ENCODE assay signal across 19 cellular contexts in the genomic region with DNA sequence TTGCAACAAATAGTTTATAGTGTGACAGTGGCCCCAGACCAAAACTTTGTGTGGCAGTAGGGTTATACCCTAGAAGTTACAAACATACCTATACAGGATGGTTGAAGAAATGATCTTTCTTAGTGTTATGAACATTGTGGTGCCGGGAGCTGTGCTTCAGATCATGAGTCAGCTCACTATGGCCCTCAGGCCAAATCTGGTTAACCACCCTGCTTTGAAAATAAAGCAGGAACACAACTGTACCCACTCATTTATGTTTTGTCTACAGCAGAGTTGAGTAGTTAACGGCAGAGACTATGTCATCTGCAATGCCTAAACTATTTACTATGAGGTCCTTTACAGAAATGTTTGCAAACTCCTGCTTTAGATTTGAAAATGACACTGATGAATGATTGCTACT. TPM values are rescaled to one million over a fixed set of nuclear protein-coding genes. Genes with fewer than 3 reads are reported as not detected.
A peak's percentile ranks its signal among the peaks of the same experiment; 100 is the strongest.
DNase-seq lines count a peak whose midpoint lies in the region; ATAC-seq, FAIRE-seq and TF ChIP-seq lines count a peak whose summit lies in the region.
"Had no signal": no experiment of that assay in that cellular context is flagged by ENCODE, and none has a peak within 500 bp of the region (broad histone marks: within the 10 kb centered on the region; RNA-seq: fewer than 3 reads in every experiment).

No MANE protein-coding gene starts in this region.

- H3K4me3 Mint-ChIP-seq in activated naive CD8-positive, alpha-beta T cell treated with anti-CD3 and anti-CD28 coated beads for 36 hours: no peak overlapping the region
- H3K4me3 Mint-ChIP-seq: activated CD4-positive, alpha-beta memory T cell treated with anti-CD3 and anti-CD28 coated beads, Interleukin-2, amount 10 ng/mL, durations not matched to agents 7 days and 5 days; stimulated activated naive CD8-positive, alpha-beta T cell treated with anti-CD3 and anti-CD28 coated beads, Interleukin-15, Interleukin-2, amounts not matched to agents 100 ng/mL and 50 ng/mL, for 24 hours had no signal

- in situ Hi-C loops in mammary epithelial cell (cut with MboI; ENCODE audit: low sequenced_read_pairs in 2 of 2): no loop called here

- ATAC-seq in HG03432 (IDR thresholded peaks at IDR 0.05; ENCODE audit: unreplicated experiment) (no peak), mucosa of descending colon (no peak)
- ATAC-seq: body of pancreas had no signal

- H3K9me3 ChIP-seq in mammary epithelial cell (replicated peaks; ENCODE audit: insufficient read depth, low read length) (no peaks in the 10 kb centered on the region), keratinocyte (ENCODE audit: control insufficient read depth, low read depth, low read length) (no peaks in the 10 kb centered on the region), mucosa of descending colon (no peaks in the 10 kb centered on the region)
- H3K9me3 ChIP-seq: body of pancreas, ovary, SK-N-SH had no signal

- H3K4me1 ChIP-seq in mammary epithelial cell (ENCODE audit: insufficient read depth, low read length) (peaks cover 6% of the 10 kb centered on the region), keratinocyte (ENCODE audit: control insufficient read depth, extremely low read depth, insufficient read depth, low read length) (peaks cover 6% of the 10 kb centered on the region), mucosa of descending colon (ENCODE audit: low read depth) (no peaks in the 10 kb centered on the region)

- H3K9me3 Mint-ChIP-seq in activated naive CD8-positive, alpha-beta T cell treated with anti-CD3 and anti-CD28 coated beads for 36 hours: no peaks in the 10 kb centered on the region
- H3K9me3 Mint-ChIP-seq: activated CD4-positive, alpha-beta memory T cell treated with anti-CD3 and anti-CD28 coated beads, Interleukin-2, amount 10 ng/mL, durations not matched to agents 7 days and 5 days; stimulated activated naive CD8-positive, alpha-beta T cell treated with anti-CD3 and anti-CD28 coated beads, Interleukin-15, Interleukin-2, amounts not matched to agents 100 ng/mL and 50 ng/mL, for 24 hours had no signal

- no TSS peak for BruUV-seq in mammary epithelial cell (replicated peaks; lab: Mats Ljungman, UMichigan)

- H3K4me2 ChIP-seq in mammary epithelial cell (ENCODE audit: insufficient read depth, low read depth, low read length): no peak overlapping the region
- H3K4me2 ChIP-seq in keratinocyte (ENCODE audit: control insufficient read depth, extremely low read depth, insufficient read depth, low read depth, low read length): peak overlapping the region; percentile 6
- H3K4me2 ChIP-seq: SK-N-SH had no signal

- no peak overlapping the region for H3K4me3 ChIP-seq in mammary epithelial cell (replicated peaks in 1 of 3; ENCODE audit: insufficient read depth in 1 of 3, low read depth in 2 of 3, low read length in 3 of 3)
- no peak overlapping the region for H3K4me3 ChIP-seq in keratinocyte (ENCODE audit: control insufficient read depth in 2 of 3, extremely low read depth in 1 of 3, insufficient read depth in 2 of 3, low read depth in 1 of 3, low read length in 3 of 3)
- no peak overlapping the region for H3K4me3 ChIP-seq in mucosa of descending colon
- H3K4me3 ChIP-seq: body of pancreas, ovary had no signal

- no peaks in the 10 kb centered on the region for H3K36me3 Mint-ChIP-seq in activated naive CD8-positive, alpha-beta T cell treated with anti-CD3 and anti-CD28 coated beads for 36 hours

- H3K27ac Mint-ChIP-seq in activated naive CD8-positive, alpha-beta T cell treated with anti-CD3 and anti-CD28 coated beads for 36 hours: no peak overlapping the region
- H3K27ac Mint-ChIP-seq: activated CD4-positive, alpha-beta memory T cell treated with anti-CD3 and anti-CD28 coated beads, Interleukin-2, amount 10 ng/mL, durations not matched to agents 7 days and 5 days; stimulated activated naive CD8-positive, alpha-beta T cell treated with anti-CD3 and anti-CD28 coated beads, Interleukin-15, Interleukin-2, amounts not matched to agents 100 ng/mL and 50 ng/mL, for 24 hours had no signal

- no peaks in the 10 kb centered on the region for H3K27me3 ChIP-seq in mammary epithelial cell (ENCODE audit: insufficient read depth, low read length)
- H3K27me3 ChIP-seq in keratinocyte (ENCODE audit: control insufficient read depth, extremely low read depth, insufficient read depth, low read length): no peaks in the 10 kb centered on the region
- H3K27me3 ChIP-seq: body of pancreas, ovary had no signal

- H3K79me2 ChIP-seq in mammary epithelial cell (ENCODE audit: insufficient read depth, low read length) (no peaks in the 10 kb centered on the region), keratinocyte (ENCODE audit: control insufficient read depth, insufficient read depth, low read length) (no peaks in the 10 kb centered on the region)

- H3K27ac ChIP-seq in mammary epithelial cell (ENCODE audit: insufficient read depth, low read depth, low read length) (no peak overlapping the region), keratinocyte (ENCODE audit: control insufficient read depth, insufficient read depth, low read length) (no peak overlapping the region)
- H3K27ac ChIP-seq: body of pancreas had no signal

- TF ChIP-seq CTCF in mammary epithelial cell (conservative IDR thresholded peaks at IDR 0.05 in 1 of 2, IDR thresholded peaks at IDR 0.05 in 1 of 2; ENCODE audit: extremely low read depth in 1 of 2, insufficient read depth in 1 of 2, low read depth in 1 of 2, low read length in 2 of 2) (no peak), keratinocyte (optimal IDR thresholded peaks at IDR 0.05 in 1 of 3, IDR thresholded peaks at IDR 0.05 in 1 of 3, conservative IDR thresholded peaks at IDR 0.05 in 1 of 3; ENCODE audit: extremely low read depth in 1 of 3, insufficient read depth in 2 of 3, low read length in 3 of 3) (no peak), mucosa of descending colon (IDR thresholded peaks at IDR 0.05) (no peak)

- H4K20me1 ChIP-seq in mammary epithelial cell (ENCODE audit: insufficient read depth, low read length) (no peaks in the 10 kb centered on the region), keratinocyte (ENCODE audit: control insufficient read depth, extremely low read depth, insufficient read depth, low read length) (no peaks in the 10 kb centered on the region)

- peak; percentile 85 for DNase-seq in Daoy (ENCODE audit: low read depth)
- peak; percentile 16 for DNase-seq in OCI-M1 (lab: John Stamatoyannopoulos, UW)
- peak; percentile 87 for DNase-seq in mammary epithelial cell
- no peak for DNase-seq in keratinocyte (ENCODE audit: low read depth, low spot score)
- DNase-seq in activated CD8-positive, alpha-beta memory T cell treated with anti-CD3 and anti-CD28 coated beads, Interleukin-2, amount 50 U/mL, for 4 hours: no peak
- DNase-seq in mucosa of descending colon: no peak
- DNase-seq in activated naive CD8-positive, alpha-beta T cell treated with anti-CD3 and anti-CD28 coated beads for 36 hours: no peak
- DNase-seq: activated CD4-positive, alpha-beta memory T cell treated with anti-CD3 and anti-CD28 coated beads, Interleukin-2, amount 10 ng/mL, durations not matched to agents 7 days and 5 days; body of pancreas; effector CD8-positive, alpha-beta T cell; midbrain; NCI-H1092 treated with DMSO at 0.1 percent for 48 hours; NCI-H2171 treated with DMSO at 0.1 percent for 48 hours; ovary; SK-N-SH; stimulated activated CD4-positive, alpha-beta T cell treated with anti-CD3 and anti-CD28 coated beads, Interleukin-12 subunit alpha, Interleukin-12 subunit beta, amount 100 ng/mL, for 4 hours had no signal

- dilution Hi-C loops in mammary epithelial cell (cut with HindIII; ENCODE audit: low sequenced_read_pairs): no loop called here
- dilution Hi-C loops in keratinocyte (cut with MboI; ENCODE audit: extremely low pct_ligation_motif_present, low sequenced_read_pairs): no loop called here

- H3K9me1 ChIP-seq in keratinocyte (ENCODE audit: control insufficient read depth, extremely low read depth, insufficient read depth, low read length): no peaks in the 10 kb centered on the region

- WGBS in mammary epithelial cell (ENCODE audit: low coverage, missing lambda C conversion rate): 0% methylated on average over 2 of the region's 2 CpGs

- H3K4me1 Mint-ChIP-seq in activated naive CD8-positive, alpha-beta T cell treated with anti-CD3 and anti-CD28 coated beads for 36 hours: no peaks in the 10 kb centered on the region
- H3K4me1 Mint-ChIP-seq: activated CD4-positive, alpha-beta memory T cell treated with anti-CD3 and anti-CD28 coated beads, Interleukin-2, amount 10 ng/mL, durations not matched to agents 7 days and 5 days had no signal

- H3K27me3 Mint-ChIP-seq in activated naive CD8-positive, alpha-beta T cell treated with anti-CD3 and anti-CD28 coated beads for 36 hours: no peaks in the 10 kb centered on the region
- H3K27me3 Mint-ChIP-seq: activated CD4-positive, alpha-beta memory T cell treated with anti-CD3 and anti-CD28 coated beads, Interleukin-2, amount 10 ng/mL, durations not matched to agents 7 days and 5 days; stimulated activated naive CD8-positive, alpha-beta T cell treated with anti-CD3 and anti-CD28 coated beads, Interleukin-15, Interleukin-2, amounts not matched to agents 100 ng/mL and 50 ng/mL, for 24 hours had no signal

- intact Hi-C loops in mammary epithelial cell (cut with micrococcal nuclease) (no loop called here), mucosa of descending colon (cut with DNase I, micrococcal nuclease) (no loop called here)

- CTCF ChIA-PET in mammary epithelial cell (lab: Charles Lee; ENCODE audit: low non-redundant PET): interaction anchor here (0.6 kb wide), 1 partner anchor 285 kb away, joined by 3 read pairs; no protein-coding TSS in a partner anchor

- H3K36me3 ChIP-seq in mammary epithelial cell (ENCODE audit: insufficient read depth, low read length) (no peaks in the 10 kb centered on the region), keratinocyte (ENCODE audit: control insufficient read depth in 2 of 2, extremely low read depth in 1 of 2, insufficient read depth in 2 of 2, low read length in 2 of 2) (no peaks in the 10 kb centered on the region), mucosa of descending colon (ENCODE audit: low read depth) (no peaks in the 10 kb centered on the region)
- H3K36me3 ChIP-seq: ovary had no signal

- FAIRE-seq in keratinocyte (lab: Jason Lieb, UNC): peak; percentile 90
- FAIRE-seq: H1 had no signal

- H3K9ac ChIP-seq in mammary epithelial cell (ENCODE audit: insufficient read depth, low read length): no peak overlapping the region
- no peak overlapping the region for H3K9ac ChIP-seq in keratinocyte (ENCODE audit: control insufficient read depth, extremely low read depth, insufficient read depth, low read length)
- H3K9ac ChIP-seq: SK-N-SH had no signal

- H2AFZ ChIP-seq in mammary epithelial cell (ENCODE audit: low read depth, low read length) (no peak overlapping the region), keratinocyte (ENCODE audit: control insufficient read depth, low read length) (no peak overlapping the region)

RNA-seq across cellular contexts. Expression of gene AKAP7, which starts 24.3 kb away (rescaled TPM):
- 7.2 and 7.5 TPM in 2 replicates for total RNA-seq in Daoy (2014; rRNA removed; shearing (Covaris generic))
- total RNA-seq in mammary epithelial cell (1 to 10 TPM; 4.0 to 6.0 TPM), mucosa of descending colon (10 to 100 TPM; 13.0 to 21.9 (median 15.3) TPM)
- polyA plus RNA-seq in mammary epithelial cell (0.99 TPM), keratinocyte (0.67 to 1.7 TPM (median 1.0 TPM) in 3 replicates)
- polyA minus RNA-seq in mammary epithelial cell (1.0 TPM), keratinocyte (0.96 to 2.4 TPM in 2 of 3 replicates, not detected in the other)
- 2.6 TPM for polyA plus RNA-seq in keratinocyte (2011; ENCODE audit: low read depth)
- 0.73 and 1.4 TPM in 2 replicates for polyA plus RNA-seq in keratinocyte (2011; cell fraction: cytosol; rRNA removed)
- polyA plus RNA-seq in keratinocyte (2011; cell fraction: nucleus; rRNA removed): 0.69 and 0.84 TPM in 2 replicates
- polyA plus RNA-seq in keratinocyte (2012; ENCODE audit: low replicate concordance): 0.27 and 1.4 TPM in 2 replicates
- 4.4 TPM for polyA minus RNA-seq in keratinocyte (2011; cell fraction: cytosol; rRNA and poly(A)+ RNA removed)
- 0.42 and 1.2 TPM in 2 replicates for polyA minus RNA-seq in keratinocyte (2011; cell fraction: nucleus; rRNA and poly(A)+ RNA removed)
- 1 to 10 TPM; 6.0 to 6.2 TPM for total RNA-seq in activated naive CD8-positive, alpha-beta T cell treated with anti-CD3 and anti-CD28 coated beads for 36 hours

Comparison
In these comparisons a context has a peak if more than half of its experiments do, and no peak if none do; other contexts are left out.
1. DNase-seq: peak in Daoy (single experiment), OCI-M1 (single experiment) and mammary epithelial cell (single experiment); none in keratinocyte (single experiment), activated CD8-positive, alpha-beta memory T cell treated with anti-CD3 and anti-CD28 coated beads, Interleukin-2, amount 50 U/mL, for 4 hours (single experiment), mucosa of descending colon (0 of 3) and activated naive CD8-positive, alpha-beta T cell treated with anti-CD3 and anti-CD28 coated beads for 36 hours (single experiment).